Comparison of ENCODE assay signal across 8 cellular contexts in genomic region chr20:44736170-44737021, GRCh38. TPM values are rescaled to one million over a fixed set of nuclear protein-coding genes. Genes with fewer than 3 reads are reported as not detected.
A peak's percentile ranks its signal among the peaks of the same experiment; 100 is the strongest.
DNase-seq lines count a peak whose midpoint lies in the region; ATAC-seq and TF ChIP-seq lines count a peak whose summit lies in the region.

No MANE protein-coding gene starts in this region.

- POLR2A ChIA-PET in CD4-positive, alpha-beta T cell (lab: Charles Lee), result no interaction called here

- no peak overlapping the region for H3K27ac ChIP-seq in CD4-positive, alpha-beta T cell (ENCODE audit: low read depth, low read length)
- H3K27ac ChIP-seq in OCI-LY1 (ENCODE audit: low read depth, low read length, poor library complexity, severe bottlenecking), result no peak overlapping the region

- TF ChIP-seq CTCF in CD4-positive, alpha-beta T cell (IDR thresholded peaks at IDR 0.05), result no peak
- TF ChIP-seq CTCF in OCI-LY1 (IDR thresholded peaks at IDR 0.05; ENCODE audit: low read length) (no peak), astrocyte of the spinal cord (IDR thresholded peaks at IDR 0.05; ENCODE audit: low read depth, low read length) (no peak)

- no peaks in the 10 kb centered on the region for H3K9me2 ChIP-seq in OCI-LY1 (ENCODE audit: low read depth, low read length)

- no peaks in the 10 kb centered on the region for H3K9me3 Mint-ChIP-seq in CD4-positive, alpha-beta T cell
- H3K9me3 Mint-ChIP-seq in stimulated activated effector memory CD8-positive, alpha-beta T cell treated with anti-CD3 and anti-CD28 coated beads, Interleukin-12 subunit alpha, Interleukin-12 subunit beta, amount 100 ng/mL, for 72 hours, result peaks cover 3% of the 10 kb centered on the region

- H3K27me3 ChIP-seq in CD4-positive, alpha-beta T cell (ENCODE audit: control insufficient read depth, insufficient read depth, low read length), result no peaks in the 10 kb centered on the region
- H3K27me3 ChIP-seq in OCI-LY1 (ENCODE audit: insufficient read depth, low read length), result no peaks in the 10 kb centered on the region

- H3K9ac ChIP-seq in OCI-LY1 (ENCODE audit: low read length), result no peak overlapping the region; the same call in 1 of the 2 replicates

- no peaks in the 10 kb centered on the region for H3F3A ChIP-seq in OCI-LY1 (ENCODE audit: insufficient read depth, low read length)

- no peaks in the 10 kb centered on the region for H3K36me3 Mint-ChIP-seq in CD4-positive, alpha-beta T cell (ENCODE audit: low read depth)
- H3K36me3 Mint-ChIP-seq in stimulated activated effector memory CD8-positive, alpha-beta T cell treated with anti-CD3 and anti-CD28 coated beads, Interleukin-12 subunit alpha, Interleukin-12 subunit beta, amount 100 ng/mL, for 72 hours, result no peaks in the 10 kb centered on the region

- no peaks in the 10 kb centered on the region for H3K79me2 ChIP-seq in OCI-LY1 (ENCODE audit: insufficient read depth, low read length)

- H3K9me3 ChIP-seq in CD4-positive, alpha-beta T cell (ENCODE audit: control insufficient read depth, low read length), result no peaks in the 10 kb centered on the region
- H3K9me3 ChIP-seq in OCI-LY1 (ENCODE audit: low read length), result no peaks in the 10 kb centered on the region

- CTCF ChIA-PET in CD4-positive, alpha-beta T cell (lab: Charles Lee), result no interaction called here

- peak overlapping the region; percentile 72 for H3K4me2 ChIP-seq in OCI-LY1 (ENCODE audit: low read length)

- H3K36me3 ChIP-seq in OCI-LY1 (ENCODE audit: insufficient read depth, low read length), result peaks cover 14% of the 10 kb centered on the region; the same call in 1 of the 2 replicates

- DNase-seq in CD4-positive, alpha-beta T cell, result no peak
- peak; percentile 87 for DNase-seq in HCEC 1CT
- DNase-seq in astrocyte of the spinal cord (ENCODE audit: low read depth, low spot score), result peak; percentile 78
- DNase-seq in iPS DF 4.7 (ENCODE audit: extremely low read depth, low spot score), result peak; percentile 72
- no peak for DNase-seq in stimulated activated effector memory CD8-positive, alpha-beta T cell treated with anti-CD3 and anti-CD28 coated beads, Interleukin-12 subunit alpha, Interleukin-12 subunit beta, amount 100 ng/mL, for 72 hours (ENCODE audit: low spot score in 2 of 2)

- peaks cover 15% of the 10 kb centered on the region for H3K4me1 ChIP-seq in OCI-LY1 (ENCODE audit: insufficient read depth, low read length, severe bottlenecking)

- H3K27ac Mint-ChIP-seq in CD4-positive, alpha-beta T cell, result peak overlapping the region; percentile 1
- peak overlapping the region; percentile 60 for H3K27ac Mint-ChIP-seq in stimulated activated effector memory CD8-positive, alpha-beta T cell treated with anti-CD3 and anti-CD28 coated beads, Interleukin-12 subunit alpha, Interleukin-12 subunit beta, amount 100 ng/mL, for 72 hours

- no peaks in the 10 kb centered on the region for H4K20me1 ChIP-seq in OCI-LY1 (ENCODE audit: insufficient read depth, low read length)

- peaks cover 16% of the 10 kb centered on the region for H3K4me1 Mint-ChIP-seq in CD4-positive, alpha-beta T cell (ENCODE audit: low read depth)
- H3K4me1 Mint-ChIP-seq in stimulated activated effector memory CD8-positive, alpha-beta T cell treated with anti-CD3 and anti-CD28 coated beads, Interleukin-12 subunit alpha, Interleukin-12 subunit beta, amount 100 ng/mL, for 72 hours, result peaks cover 19% of the 10 kb centered on the region

- intact Hi-C loops in CD4-positive, alpha-beta T cell (cut with DNase I, micrococcal nuclease), result loop anchor here (5.0 to 10.0 kb wide), 3 partner anchors 262 to 1149 kb away; partner anchors contain the start of genes FITM2 (in 1 of the 2) and TTPAL (in 1 of the 2)

- in situ Hi-C loops in astrocyte of the spinal cord (cut with HindIII; ENCODE audit: low sequenced_read_pairs), result no loop called here

- H3K27me3 Mint-ChIP-seq in CD4-positive, alpha-beta T cell, result no peaks in the 10 kb centered on the region

- peak overlapping the region; percentile 50; the same call in 1 of the 2 replicates for H2AFZ ChIP-seq in OCI-LY1 (ENCODE audit: low read length)

- H3K4me3 Mint-ChIP-seq in CD4-positive, alpha-beta T cell, result peak overlapping the region; percentile 30
- peak overlapping the region; percentile 49 for H3K4me3 Mint-ChIP-seq in stimulated activated effector memory CD8-positive, alpha-beta T cell treated with anti-CD3 and anti-CD28 coated beads, Interleukin-12 subunit alpha, Interleukin-12 subunit beta, amount 100 ng/mL, for 72 hours

- peak; percentile 75 for ATAC-seq in CD4-positive, alpha-beta T cell (ENCODE audit: poor library complexity)
- peak; percentile 68 for ATAC-seq in stimulated activated effector memory CD8-positive, alpha-beta T cell treated with anti-CD3 and anti-CD28 coated beads, Interleukin-12 subunit alpha, Interleukin-12 subunit beta, amount 100 ng/mL, for 72 hours
- ATAC-seq in HG02759 (IDR thresholded peaks at IDR 0.05; ENCODE audit: unreplicated experiment) (no peak), GM18868 (IDR thresholded peaks at IDR 0.05; ENCODE audit: unreplicated experiment) (no peak)

- H3K4me3 ChIP-seq in OCI-LY1 (ENCODE audit: low read depth, low read length, poor library complexity, severe bottlenecking) (peak overlapping the region; percentile 50), astrocyte of the spinal cord (ENCODE audit: low read depth, low read length) (no peak overlapping the region)

RNA-seq across cellular contexts. Expression of gene KCNK15, which starts 9.3 kb away (rescaled TPM):
- total RNA-seq in CD4-positive, alpha-beta T cell, result not detected

RNA-seq across cellular contexts. Expression of gene CCN5, which starts 21.2 kb away (rescaled TPM):
- total RNA-seq in CD4-positive, alpha-beta T cell, result not detected

Comparison
In these comparisons a context has a peak if more than half of its experiments do, and no peak if none do; other contexts are left out.
1. ATAC-seq: peak in CD4-positive, alpha-beta T cell (single experiment) and stimulated activated effector memory CD8-positive, alpha-beta T cell treated with anti-CD3 and anti-CD28 coated beads, Interleukin-12 subunit alpha, Interleukin-12 subunit beta, amount 100 ng/mL, for 72 hours (single experiment); none in HG02759 (single experiment) and GM18868 (single experiment).
2. DNase-seq: peak in HCEC 1CT (single experiment), astrocyte of the spinal cord (single experiment) and iPS DF 4.7 (single experiment); none in CD4-positive, alpha-beta T cell (0 of 10) and stimulated activated effector memory CD8-positive, alpha-beta T cell treated with anti-CD3 and anti-CD28 coated beads, Interleukin-12 subunit alpha, Interleukin-12 subunit beta, amount 100 ng/mL, for 72 hours (0 of 2).